Comparison of ENCODE assay signal across 16 cellular contexts in the genomic region with DNA sequence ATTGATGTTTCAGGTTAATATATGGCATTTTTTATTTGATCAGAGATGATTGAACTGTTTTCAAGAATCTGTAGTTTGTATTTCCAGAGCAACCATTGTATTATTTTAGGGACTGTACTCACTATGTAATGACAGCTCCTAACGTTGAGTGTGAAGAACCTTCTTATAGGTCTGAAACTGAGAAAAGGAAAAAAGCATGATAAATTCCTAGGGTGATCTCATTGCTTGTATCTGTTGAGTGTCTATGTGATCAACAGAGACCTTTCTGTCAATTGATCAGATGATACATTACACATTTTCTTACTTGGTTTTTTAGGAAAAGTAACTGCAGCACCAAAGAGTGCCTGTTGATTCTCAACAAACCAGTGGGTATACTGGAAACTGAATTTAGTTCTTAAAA. TPM values are rescaled to one million over a fixed set of nuclear protein-coding genes. Genes with fewer than 3 reads are reported as not detected.
DNase-seq lines count a peak whose midpoint lies in the region; ATAC-seq and TF ChIP-seq lines count a peak whose summit lies in the region.
"Had no signal": no experiment of that assay in that cellular context is flagged by ENCODE, and none has a peak within 500 bp of the region (broad histone marks: within the 10 kb centered on the region; RNA-seq: fewer than 3 reads in every experiment).

No MANE protein-coding gene starts in this region.

- H3K9me3 Mint-ChIP-seq in activated naive CD4-positive, alpha-beta T cell treated with anti-CD3 and anti-CD28 coated beads, Interleukin-2, amount 50 U/mL, for 72 hours, result no peaks in the 10 kb centered on the region
- H3K9me3 Mint-ChIP-seq in activated naive CD4-positive, alpha-beta T cell treated with anti-CD3 and anti-CD28 coated beads, Interleukin-2, amount 10 ng/mL, durations not matched to agents 7 days and 5 days, result no peaks in the 10 kb centered on the region
- no peaks in the 10 kb centered on the region for H3K9me3 Mint-ChIP-seq in activated naive CD8-positive, alpha-beta T cell (ENCODE audit: low read depth)
- no peaks in the 10 kb centered on the region for H3K9me3 Mint-ChIP-seq in effector memory CD8-positive, alpha-beta T cell
- no peaks in the 10 kb centered on the region for H3K9me3 Mint-ChIP-seq in stimulated activated naive CD8-positive, alpha-beta T cell treated with anti-CD3 and anti-CD28 coated beads, Interleukin-15, amount 100 ng/mL, for 72 hours
- H3K9me3 Mint-ChIP-seq: CD14-positive monocyte had no signal

- H3K36me3 Mint-ChIP-seq in activated naive CD4-positive, alpha-beta T cell treated with anti-CD3 and anti-CD28 coated beads, Interleukin-2, amount 50 U/mL, for 72 hours, result peaks cover 5 to 25% of the 10 kb centered on the region in 2 donors
- peaks cover 32% of the 10 kb centered on the region for H3K36me3 Mint-ChIP-seq in activated naive CD4-positive, alpha-beta T cell treated with anti-CD3 and anti-CD28 coated beads, Interleukin-2, amount 10 ng/mL, durations not matched to agents 7 days and 5 days
- peaks cover 13% of the 10 kb centered on the region for H3K36me3 Mint-ChIP-seq in activated naive CD8-positive, alpha-beta T cell
- peaks cover 32% of the 10 kb centered on the region for H3K36me3 Mint-ChIP-seq in effector memory CD8-positive, alpha-beta T cell (ENCODE audit: insufficient read depth)

- ATAC-seq in activated naive CD4-positive, alpha-beta T cell treated with anti-CD3 and anti-CD28 coated beads, Interleukin-2, amount 50 U/mL, for 72 hours, result peak; percentile 59 to 75
- ATAC-seq in effector memory CD8-positive, alpha-beta T cell (replicated peaks), result no peak
- peak; percentile 78 for ATAC-seq in stimulated activated naive CD8-positive, alpha-beta T cell treated with anti-CD3 and anti-CD28 coated beads, Interleukin-15, amount 100 ng/mL, for 72 hours
- ATAC-seq: Right ventricle myocardium inferior had no signal

- POLR2A ChIA-PET in HEK293T (lab: Yijun Ruan, JAX), result no interaction called here

- H3K27me3 Mint-ChIP-seq in activated naive CD4-positive, alpha-beta T cell treated with anti-CD3 and anti-CD28 coated beads, Interleukin-2, amount 10 ng/mL, durations not matched to agents 7 days and 5 days, result no peaks in the 10 kb centered on the region
- H3K27me3 Mint-ChIP-seq in activated naive CD8-positive, alpha-beta T cell, result no peaks in the 10 kb centered on the region
- H3K27me3 Mint-ChIP-seq in effector memory CD8-positive, alpha-beta T cell, result no peaks in the 10 kb centered on the region
- H3K27me3 Mint-ChIP-seq in stimulated activated naive CD8-positive, alpha-beta T cell treated with anti-CD3 and anti-CD28 coated beads, Interleukin-15, amount 100 ng/mL, for 72 hours, result no peaks in the 10 kb centered on the region

- H3K4me1 Mint-ChIP-seq in activated naive CD4-positive, alpha-beta T cell treated with anti-CD3 and anti-CD28 coated beads, Interleukin-2, amount 10 ng/mL, durations not matched to agents 7 days and 5 days, result peaks cover 7% of the 10 kb centered on the region
- H3K4me1 Mint-ChIP-seq in activated naive CD8-positive, alpha-beta T cell (ENCODE audit: low read depth), result peaks cover 51% of the 10 kb centered on the region
- H3K4me1 Mint-ChIP-seq in effector memory CD8-positive, alpha-beta T cell (ENCODE audit: low read depth in 2 of 2), result peaks cover 15 to 46% of the 10 kb centered on the region in 2 donors
- H3K4me1 Mint-ChIP-seq in stimulated activated naive CD8-positive, alpha-beta T cell treated with anti-CD3 and anti-CD28 coated beads, Interleukin-15, amount 100 ng/mL, for 72 hours, result peaks cover 33% of the 10 kb centered on the region

- no peak overlapping the region for H3K4me3 Mint-ChIP-seq in activated naive CD4-positive, alpha-beta T cell treated with anti-CD3 and anti-CD28 coated beads, Interleukin-2, amount 10 ng/mL, durations not matched to agents 7 days and 5 days
- no peak overlapping the region for H3K4me3 Mint-ChIP-seq in activated naive CD8-positive, alpha-beta T cell
- H3K4me3 Mint-ChIP-seq in effector memory CD8-positive, alpha-beta T cell, result no peak overlapping the region
- no peak overlapping the region for H3K4me3 Mint-ChIP-seq in stimulated activated naive CD8-positive, alpha-beta T cell treated with anti-CD3 and anti-CD28 coated beads, Interleukin-15, amount 100 ng/mL, for 72 hours
- H3K4me3 Mint-ChIP-seq: CD14-positive monocyte had no signal

- peak overlapping the region in 1 of 2 donors; percentile 95 for H3K27ac Mint-ChIP-seq in activated naive CD4-positive, alpha-beta T cell treated with anti-CD3 and anti-CD28 coated beads, Interleukin-2, amount 50 U/mL, for 72 hours
- no peak overlapping the region for H3K27ac Mint-ChIP-seq in activated naive CD4-positive, alpha-beta T cell treated with anti-CD3 and anti-CD28 coated beads, Interleukin-2, amount 10 ng/mL, durations not matched to agents 7 days and 5 days
- peak overlapping the region; percentile 81 for H3K27ac Mint-ChIP-seq in activated naive CD8-positive, alpha-beta T cell
- H3K27ac Mint-ChIP-seq in effector memory CD8-positive, alpha-beta T cell, result peak overlapping the region; percentile 38 to 68
- H3K27ac Mint-ChIP-seq in stimulated activated naive CD8-positive, alpha-beta T cell treated with anti-CD3 and anti-CD28 coated beads, Interleukin-15, amount 100 ng/mL, for 72 hours, result peak overlapping the region in 1 of 2 donors; percentile 61

- DNase-seq in activated naive CD4-positive, alpha-beta T cell treated with anti-CD3 and anti-CD28 coated beads, Interleukin-2, amount 50 U/mL, for 72 hours (ENCODE audit: low spot score in 2 of 2), result no peak
- DNase-seq in activated naive CD4-positive, alpha-beta T cell treated with anti-CD3 and anti-CD28 coated beads, Interleukin-2, amount 10 ng/mL, durations not matched to agents 7 days and 5 days, result no peak
- no peak for DNase-seq in effector memory CD8-positive, alpha-beta T cell
- no peak for DNase-seq in stimulated activated naive CD8-positive, alpha-beta T cell treated with anti-CD3 and anti-CD28 coated beads, Interleukin-15, amount 100 ng/mL, for 72 hours
- DNase-seq in NCI-H748 (lab: John Stamatoyannopoulos, UW; ENCODE audit: unreplicated experiment) (no peak), HEK293T (ENCODE audit: extremely low spot score) (no peak)
- DNase-seq: ACHN, AML-193, Caco-2, DMS153, MG63, NCI-H1092 treated with DMSO at 0.1 percent for 48 hours, NCI-H510A treated with DMSO at 0.1 percent for 48 hours had no signal

- CTCF ChIA-PET in activated naive CD4-positive, alpha-beta T cell treated with anti-CD3 and anti-CD28 coated beads, Interleukin-2, amount 10 ng/mL, durations not matched to agents 7 days and 5 days (lab: Charles Lee), result no interaction called here
- CTCF ChIA-PET in HEK293T (lab: Yijun Ruan, JAX), result no interaction called here

TF ChIP-seq in HEK293T, 16 proteins besides CTCF, POLR2A, EP300 and RAD21:
- no peak for TF ChIP-seq HDGF (IDR thresholded peaks at IDR 0.05; ENCODE audit: borderline replicate concordance)
- no peak for TF ChIP-seq BHLHE40 (IDR thresholded peaks at IDR 0.05; ENCODE audit: borderline replicate concordance)
- no peak for TF ChIP-seq ZNF384 (IDR thresholded peaks at IDR 0.05)
- TF ChIP-seq, protein P1, sequence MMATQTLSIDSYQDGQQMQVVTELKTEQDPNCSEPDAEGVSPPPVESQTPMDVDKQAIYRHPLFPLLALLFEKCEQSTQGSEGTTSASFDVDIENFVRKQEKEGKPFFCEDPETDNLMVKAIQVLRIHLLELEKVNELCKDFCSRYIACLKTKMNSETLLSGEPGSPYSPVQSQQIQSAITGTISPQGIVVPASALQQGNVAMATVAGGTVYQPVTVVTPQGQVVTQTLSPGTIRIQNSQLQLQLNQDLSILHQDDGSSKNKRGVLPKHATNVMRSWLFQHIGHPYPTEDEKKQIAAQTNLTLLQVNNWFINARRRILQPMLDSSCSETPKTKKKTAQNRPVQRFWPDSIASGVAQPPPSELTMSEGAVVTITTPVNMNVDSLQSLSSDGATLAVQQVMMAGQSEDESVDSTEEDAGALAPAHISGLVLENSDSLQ (IDR thresholded peaks at IDR 0.05), result no peak
- no peak for TF ChIP-seq ARNT (IDR thresholded peaks at IDR 0.05)
- TF ChIP-seq SUZ12 (IDR thresholded peaks at IDR 0.05), result no peak
- no peak for TF ChIP-seq L3MBTL2 (conservative IDR thresholded peaks at IDR 0.05)
- TF ChIP-seq SP1 (IDR thresholded peaks at IDR 0.05), result no peak
- no peak for TF ChIP-seq FOXM1 (IDR thresholded peaks at IDR 0.05; ENCODE audit: borderline replicate concordance)
- no peak for TF ChIP-seq FOXA1 (IDR thresholded peaks at IDR 0.05)
- no peak for TF ChIP-seq LEF1 (IDR thresholded peaks at IDR 0.05; ENCODE audit: borderline replicate concordance)
- no peak for TF ChIP-seq ELF4 (IDR thresholded peaks at IDR 0.05)
- TF ChIP-seq TARDBP (IDR thresholded peaks at IDR 0.05), result no peak

RNA-seq across cellular contexts. Expression of a gene that starts 40.2 kb away (rescaled TPM):
- total RNA-seq in activated naive CD4-positive, alpha-beta T cell treated with anti-CD3 and anti-CD28 coated beads, Interleukin-2, amount 50 U/mL, for 72 hours, result 10 to 100 TPM; 23.5 to 29.4 TPM
